Comparison of ENCODE assay signal across 20 cellular contexts in genomic region chr16:12602811-12603698, GRCh38.
DNase-seq lines count a peak whose midpoint lies in the region; ATAC-seq, FAIRE-seq and TF ChIP-seq lines count a peak whose summit lies in the region.
"Had no signal": no experiment of that assay in that cellular context is flagged by ENCODE, and none has a peak within 500 bp of the region (broad histone marks: within the 10 kb centered on the region; RNA-seq: fewer than 3 reads in every experiment).

No MANE protein-coding gene starts in this region.

- POLR2A ChIA-PET in MCF 10A (lab: Yijun Ruan, JAX) = no interaction called here

- H3K36me3 Mint-ChIP-seq in astrocyte (ENCODE audit: low read depth, unreplicated experiment) = no peaks in the 10 kb centered on the region
- no peaks in the 10 kb centered on the region for H3K36me3 Mint-ChIP-seq in neural progenitor cell
- H3K36me3 Mint-ChIP-seq in MCF 10A (ENCODE audit: insufficient read depth, unreplicated experiment) = no peaks in the 10 kb centered on the region

- H3K27ac ChIP-seq in astrocyte (ENCODE audit: low read depth, low read length) (no peak overlapping the region), neural progenitor cell (no peak overlapping the region), aorta (ENCODE audit: low read depth in 1 of 2, low read length in 2 of 2) (no peak overlapping the region)
- H3K27ac ChIP-seq: A549 had no signal

- FAIRE-seq in astrocyte (lab: Jason Lieb, UNC) = no peak
- FAIRE-seq: A549, H54 had no signal

- H3K4me3 Mint-ChIP-seq in astrocyte (ENCODE audit: unreplicated experiment) (no peak overlapping the region), neural progenitor cell (no peak overlapping the region), MCF 10A (ENCODE audit: unreplicated experiment) (no peak overlapping the region)

- H2AFZ ChIP-seq in astrocyte (ENCODE audit: low read depth, low read length) = no peak overlapping the region
- no peak overlapping the region for H2AFZ ChIP-seq in neural progenitor cell (replicated peaks)

- H3K4me2 ChIP-seq in astrocyte (ENCODE audit: low read length) (no peak overlapping the region), neural progenitor cell (no peak overlapping the region)
- H3K4me2 ChIP-seq: A549 had no signal

- no peaks in the 10 kb centered on the region for H3K27me3 ChIP-seq in astrocyte (ENCODE audit: insufficient read depth, low read length)
- no peaks in the 10 kb centered on the region for H3K27me3 ChIP-seq in neural progenitor cell
- no peaks in the 10 kb centered on the region for H3K27me3 ChIP-seq in aorta (ENCODE audit: control insufficient read depth in 1 of 2, insufficient read depth in 2 of 2, low read length in 1 of 2)
- H3K27me3 ChIP-seq: BE2C, MG63 had no signal

- H3K36me3 ChIP-seq in astrocyte (ENCODE audit: insufficient read depth, low read length) (no peaks in the 10 kb centered on the region), neural progenitor cell (no peaks in the 10 kb centered on the region), aorta (ENCODE audit: control insufficient read depth in 1 of 2, insufficient read depth in 2 of 2, low read length in 1 of 2) (no peaks in the 10 kb centered on the region)
- H3K36me3 ChIP-seq: BE2C, MG63 had no signal

- no peaks in the 10 kb centered on the region for H4K20me1 ChIP-seq in astrocyte (ENCODE audit: insufficient read depth, low read length)
- no peaks in the 10 kb centered on the region for H4K20me1 ChIP-seq in neural progenitor cell (ENCODE audit: low read depth)

- H3K9ac ChIP-seq in astrocyte (ENCODE audit: low read length) (no peak overlapping the region), neural progenitor cell (no peak overlapping the region)

- no peaks in the 10 kb centered on the region for H3K9me3 ChIP-seq in astrocyte (ENCODE audit: insufficient read depth, low read depth, low read length)
- H3K9me3 ChIP-seq in neural progenitor cell (ENCODE audit: low read depth) = no peaks in the 10 kb centered on the region
- peaks cover 6% of the 10 kb centered on the region for H3K9me3 ChIP-seq in aorta (ENCODE audit: control insufficient read depth, low read length)
- H3K9me3 ChIP-seq: A549, BE2C, MG63 had no signal

- H3K4me1 Mint-ChIP-seq in astrocyte (ENCODE audit: low read depth, unreplicated experiment) = no peaks in the 10 kb centered on the region
- H3K4me1 Mint-ChIP-seq in neural progenitor cell = peaks cover 7% of the 10 kb centered on the region
- H3K4me1 Mint-ChIP-seq in MCF 10A (ENCODE audit: insufficient read depth, unreplicated experiment) = no peaks in the 10 kb centered on the region

- H3F3A ChIP-seq in neural progenitor cell (ENCODE audit: low read depth) = no peaks in the 10 kb centered on the region

- ATAC-seq in aorta (ENCODE audit: low FRiP score) = peak; percentile 19
- ATAC-seq: A549, PC-3 had no signal

- intact Hi-C loops in aorta (cut with DNase I) = no loop called here
- intact Hi-C loops in MCF 10A (cut with micrococcal nuclease) = no loop called here

- H3K9me3 Mint-ChIP-seq in astrocyte (ENCODE audit: unreplicated experiment) (peaks cover 42% of the 10 kb centered on the region), neural progenitor cell (peaks cover 15% of the 10 kb centered on the region), MCF 10A (ENCODE audit: unreplicated experiment) (peaks cover 7% of the 10 kb centered on the region)

- BruUV-seq in MCF 10A (replicated peaks; lab: Mats Ljungman, UMichigan) = no TSS peak

- H3K79me2 ChIP-seq in astrocyte (ENCODE audit: insufficient read depth, low read length) = no peaks in the 10 kb centered on the region
- no peaks in the 10 kb centered on the region for H3K79me2 ChIP-seq in neural progenitor cell (ENCODE audit: low read depth)

- CTCF ChIA-PET in MCF 10A (lab: Yijun Ruan, JAX) = no interaction called here

- H3K4me3 ChIP-seq in astrocyte (ENCODE audit: insufficient read depth, low read depth, low read length) = no peak overlapping the region
- H3K4me3 ChIP-seq in neural progenitor cell = no peak overlapping the region
- no peak overlapping the region for H3K4me3 ChIP-seq in aorta (ENCODE audit: low read length in 2 of 2)
- H3K4me3 ChIP-seq: A549, MG63 had no signal

- TF ChIP-seq CTCF in astrocyte (IDR thresholded peaks at IDR 0.05; ENCODE audit: insufficient read depth, low read depth, low read length) = no peak
- no peak for TF ChIP-seq CTCF in neural progenitor cell (IDR thresholded peaks at IDR 0.05)
- TF ChIP-seq CTCF in MCF 10A (IDR thresholded peaks at IDR 0.05; ENCODE audit: unreplicated experiment) = no peak

- WGBS in aorta, 2 donors = 67 to 76% methylated on average over 15 of the region's 15 CpGs

- peak overlapping the region; percentile 10 for H3K27ac Mint-ChIP-seq in astrocyte (ENCODE audit: unreplicated experiment)
- H3K27ac Mint-ChIP-seq in neural progenitor cell = peak overlapping the region; percentile 68
- H3K27ac Mint-ChIP-seq in MCF 10A (ENCODE audit: low read depth, unreplicated experiment) = no peak overlapping the region

- H3K27me3 Mint-ChIP-seq in astrocyte (ENCODE audit: low read depth, unreplicated experiment) = peaks cover 8% of the 10 kb centered on the region
- no peaks in the 10 kb centered on the region for H3K27me3 Mint-ChIP-seq in neural progenitor cell (ENCODE audit: insufficient read depth, low read depth)
- peaks cover 17% of the 10 kb centered on the region for H3K27me3 Mint-ChIP-seq in MCF 10A (ENCODE audit: insufficient read depth, unreplicated experiment)

- DNase-seq in NCI-H2171 (lab: John Stamatoyannopoulos, UW) (peak; percentile 28), astrocyte (ENCODE audit: low read depth) (no peak), neural progenitor cell (ENCODE audit: low spot score) (no peak), aorta (no peak), MCF 10A (ENCODE audit: unreplicated experiment) (no peak), AG08396 (ENCODE audit: low spot score) (no peak), T1000 (lab: John Stamatoyannopoulos, UW) (no peak)
- DNase-seq: BE2C, DMS79 treated with DMSO at 0.1 percent for 48 hours, Kasumi-1, MG63, NCI-H1048, NCI-H1436, NCI-H187 treated with DMSO at 0.1 percent for 48 hours, NCI-H226, NCI-H510A treated with DMSO at 0.1 percent for 48 hours, PC-3, SHP77 had no signal

- H3K4me1 ChIP-seq in astrocyte (ENCODE audit: insufficient read depth, low read length) = no peaks in the 10 kb centered on the region
- no peaks in the 10 kb centered on the region for H3K4me1 ChIP-seq in neural progenitor cell
- H3K4me1 ChIP-seq in aorta (ENCODE audit: control insufficient read depth in 1 of 2, insufficient read depth in 2 of 2, low read length in 2 of 2) = no peaks in the 10 kb centered on the region
- H3K4me1 ChIP-seq: A549, BE2C had no signal
